36 cellular contexts compared by ENCODE assay signal in the genomic region with DNA sequence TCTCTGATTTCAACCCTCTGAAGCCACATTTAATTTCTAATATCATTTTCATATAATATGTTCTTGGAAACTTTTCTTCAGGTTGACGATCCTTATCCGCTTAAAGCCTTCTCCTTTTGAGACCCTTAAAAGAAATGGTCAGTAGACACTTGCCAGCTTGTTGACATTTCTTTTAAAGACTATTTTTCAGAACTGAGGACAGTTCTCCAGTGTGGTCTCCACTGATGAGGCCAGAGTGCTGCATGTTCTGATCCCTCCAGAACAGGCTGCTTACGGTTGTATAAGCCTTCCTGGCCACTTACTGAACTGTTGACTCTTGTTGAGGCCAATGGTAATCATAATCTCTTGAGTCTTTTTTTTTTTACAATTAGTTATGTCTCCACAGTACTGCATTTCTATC.
"Had no signal": no experiment of that assay in that cellular context is flagged by ENCODE, and none has a peak within 500 bp of the region (broad histone marks: within the 10 kb centered on the region; RNA-seq: fewer than 3 reads in every experiment).

No MANE protein-coding gene starts in this region.

- H3K36me3 ChIP-seq: adrenal gland, ascending aorta, brain microvascular endothelial cell, breast epithelium, cardiac muscle cell had no signal

- H3K36me3 Mint-ChIP-seq: brain had no signal

- H3K4me1 Mint-ChIP-seq: activated naive CD4-positive, alpha-beta T cell treated with anti-CD3 and anti-CD28 coated beads, Interleukin-2, amount 10 ng/mL, durations not matched to agents 7 days and 5 days; activated naive CD4-positive, alpha-beta T cell treated with anti-CD3 and anti-CD28 coated beads, Interleukin-2, amount 50 U/mL, for 24 hours; activated naive CD8-positive, alpha-beta T cell treated with anti-CD3 and anti-CD28 coated beads, Interleukin-2, amount 10 ng/mL, durations not matched to agents 7 days and 5 days; activated T-helper 17 cell treated with anti-CD3 and anti-CD28 coated beads, Interleukin-2, amount 50 U/mL, for 72 hours; brain had no signal

- H3K9me3 ChIP-seq: adrenal gland, ascending aorta, body of pancreas, breast epithelium had no signal

- H3K27ac ChIP-seq: adrenal gland, ascending aorta, body of pancreas, brain microvascular endothelial cell, breast epithelium, cardiac muscle cell had no signal

- DNase-seq: activated effector memory CD4-positive, alpha-beta T cell treated with anti-CD3 and anti-CD28 coated beads, Interleukin-2, amount 50 U/mL, for 16 hours; activated effector memory CD4-positive, alpha-beta T cell treated with Interleukin-2 at 50 U/mL for 16 hours; activated gamma-delta T cell; activated gamma-delta T cell treated with Interleukin-2 at 50 U/mL for 16 hours; activated naive CD4-positive, alpha-beta T cell; activated naive CD4-positive, alpha-beta T cell treated with anti-CD3 and anti-CD28 coated beads for 36 hours; activated naive CD4-positive, alpha-beta T cell treated with anti-CD3 and anti-CD28 coated beads, Interleukin-2, amount 10 ng/mL, durations not matched to agents 7 days and 5 days; activated naive CD4-positive, alpha-beta T cell treated with anti-CD3 and anti-CD28 coated beads, Interleukin-2, amount 50 U/mL, for 16 hours; activated naive CD4-positive, alpha-beta T cell treated with Interleukin-2 at 50 U/mL for 16 hours; activated naive CD8-positive, alpha-beta T cell treated with anti-CD3 and anti-CD28 coated beads, Interleukin-2, amount 10 ng/mL, durations not matched to agents 7 days and 5 days; activated T-cell treated with anti-CD3 and anti-CD28 coated beads, Interleukin-2, amount 50 U/mL, for 1 hour; activated T-cell treated with anti-CD3 and anti-CD28 coated beads, Interleukin-2, amount 50 U/mL, for 24 hours; activated T-cell treated with anti-CD3 and anti-CD28 coated beads, Interleukin-2, amount 50 U/mL, for 4 hours; activated T-cell treated with anti-CD3 and anti-CD28 coated beads, Interleukin-2, amount 50 U/mL, for 48 hours; activated T-cell treated with anti-CD3 and anti-CD28 coated beads, Interleukin-2, amount 50 U/mL, for 72 hours; adrenal gland; amniotic stem cell; amygdala; anterior cingulate cortex; aorta; body of pancreas; brain microvascular endothelial cell; caudate nucleus; central memory CD4-positive, alpha-beta T cell; cerebellar nuclear complex had no signal

- H3K4me3 Mint-ChIP-seq: activated naive CD4-positive, alpha-beta T cell treated with anti-CD3 and anti-CD28 coated beads for 36 hours; activated naive CD4-positive, alpha-beta T cell treated with anti-CD3 and anti-CD28 coated beads, Interleukin-2, amount 10 ng/mL, durations not matched to agents 7 days and 5 days; activated naive CD4-positive, alpha-beta T cell treated with anti-CD3 and anti-CD28 coated beads, Interleukin-2, amount 50 U/mL, for 24 hours; activated naive CD8-positive, alpha-beta T cell; activated naive CD8-positive, alpha-beta T cell treated with anti-CD3 and anti-CD28 coated beads, Interleukin-2, amount 10 ng/mL, durations not matched to agents 7 days and 5 days; activated T-cell treated with anti-CD3 and anti-CD28 coated beads, Interleukin-2, amount 50 U/mL, for 24 hours; activated T-cell treated with anti-CD3 and anti-CD28 coated beads, Interleukin-2, amount 50 U/mL, for 4 hours; activated T-cell treated with anti-CD3 and anti-CD28 coated beads, Interleukin-2, amount 50 U/mL, for 72 hours; activated T-helper 1 cell treated with anti-CD3 and anti-CD28 coated beads, Interleukin-12 subunit alpha, Interleukin-12 subunit beta, Interleukin-2, Interleukin-4 antibody, amounts not matched to agents 30 ng/mL and 10 ng/mL and 1 ng/mL, durations not matched to agents 14 hours and 24 hours and 36 hours; activated T-helper 17 cell treated with anti-CD3 and anti-CD28 coated beads, Interleukin-2, amount 50 U/mL, for 72 hours; brain; central memory CD8-positive, alpha-beta T cell had no signal

- H3K4me3 ChIP-seq: adrenal gland, ascending aorta, body of pancreas, breast epithelium, cardiac muscle cell had no signal

- H3K4me1 ChIP-seq: adrenal gland, ascending aorta, body of pancreas, breast epithelium had no signal

- H3K27ac Mint-ChIP-seq: activated naive CD4-positive, alpha-beta T cell treated with anti-CD3 and anti-CD28 coated beads for 36 hours; activated naive CD4-positive, alpha-beta T cell treated with anti-CD3 and anti-CD28 coated beads, Interleukin-2, amount 10 ng/mL, durations not matched to agents 7 days and 5 days; activated naive CD4-positive, alpha-beta T cell treated with anti-CD3 and anti-CD28 coated beads, Interleukin-2, amount 50 U/mL, for 24 hours; activated naive CD4-positive, alpha-beta T cell treated with anti-CD3 and anti-CD28 coated beads, Interleukin-2, amount 50 U/mL, for 72 hours; activated naive CD8-positive, alpha-beta T cell; activated naive CD8-positive, alpha-beta T cell treated with anti-CD3 and anti-CD28 coated beads, Interleukin-2, amount 10 ng/mL, durations not matched to agents 7 days and 5 days; activated T-cell treated with anti-CD3 and anti-CD28 coated beads, Interleukin-2, amount 50 U/mL, for 24 hours; activated T-cell treated with anti-CD3 and anti-CD28 coated beads, Interleukin-2, amount 50 U/mL, for 72 hours; activated T-helper 1 cell treated with anti-CD3 and anti-CD28 coated beads, Interleukin-12 subunit alpha, Interleukin-12 subunit beta, Interleukin-2, Interleukin-4 antibody, amounts not matched to agents 30 ng/mL and 10 ng/mL and 1 ng/mL, durations not matched to agents 14 hours and 24 hours and 36 hours; activated T-helper 17 cell treated with anti-CD3 and anti-CD28 coated beads, Interleukin-2, amount 50 U/mL, for 72 hours; activated T-helper 2 cell treated with anti-CD3 and anti-CD28 coated beads, Interferon-gamma antibody, Interleukin-2, Interleukin-4, amounts not matched to agents 10 μg/mL and 5 μg/mL and 100 μg/mL, durations not matched to agents 14 hours and 24 hours and 36 hours; brain had no signal

- ATAC-seq: activated naive CD4-positive, alpha-beta T cell treated with anti-CD3 and anti-CD28 coated beads, Interleukin-2, amount 50 U/mL, for 72 hours; activated T-cell treated with anti-CD3 and anti-CD28 coated beads, Interleukin-2, amount 50 U/mL, for 72 hours; activated T-helper 17 cell treated with anti-CD3 and anti-CD28 coated beads, Interleukin-2, amount 50 U/mL, for 72 hours; body of pancreas had no signal

- H3K27me3 Mint-ChIP-seq: activated naive CD4-positive, alpha-beta T cell treated with anti-CD3 and anti-CD28 coated beads, Interleukin-2, amount 10 ng/mL, durations not matched to agents 7 days and 5 days; activated naive CD4-positive, alpha-beta T cell treated with anti-CD3 and anti-CD28 coated beads, Interleukin-2, amount 50 U/mL, for 24 hours; activated naive CD8-positive, alpha-beta T cell; activated naive CD8-positive, alpha-beta T cell treated with anti-CD3 and anti-CD28 coated beads, Interleukin-2, amount 10 ng/mL, durations not matched to agents 7 days and 5 days; activated T-cell treated with anti-CD3 and anti-CD28 coated beads, Interleukin-2, amount 50 U/mL, for 24 hours; activated T-helper 17 cell treated with anti-CD3 and anti-CD28 coated beads, Interleukin-2, amount 50 U/mL, for 72 hours had no signal

- H3K9me3 Mint-ChIP-seq: central memory CD8-positive, alpha-beta T cell had no signal
